ENCODE assay signal across 8 cellular contexts in genomic region chr4:38318737-38319455, GRCh38.
DNase-seq lines count a peak whose midpoint lies in the region; ATAC-seq and TF ChIP-seq lines count a peak whose summit lies in the region.

No MANE protein-coding gene starts in this region.

- H3K4me2 ChIP-seq in OCI-LY7 (ENCODE audit: low read length) = peak overlapping the region; percentile 55

- H3K36me3 ChIP-seq in HUES6 (ENCODE audit: control insufficient read depth, insufficient read depth, low read length) (no peaks in the 10 kb centered on the region), OCI-LY7 (ENCODE audit: insufficient read depth, low read length) (no peaks in the 10 kb centered on the region), esophagus (ENCODE audit: control insufficient read depth in 2 of 2, insufficient read depth in 2 of 2, low read length in 1 of 2) (no peaks in the 10 kb centered on the region), mucosa of stomach (ENCODE audit: control insufficient read depth, insufficient read depth, low read length) (no peaks in the 10 kb centered on the region)

- H3K27me3 Mint-ChIP-seq in activated T-cell treated with anti-CD3 and anti-CD28 coated beads, Interleukin-2, amount 50 U/mL, for 4 hours (ENCODE audit: low read depth) = no peaks in the 10 kb centered on the region

- H3K9me2 ChIP-seq in OCI-LY7 (ENCODE audit: insufficient read depth, low read length) = no peaks in the 10 kb centered on the region

- H3K36me3 Mint-ChIP-seq in activated T-cell treated with anti-CD3 and anti-CD28 coated beads, Interleukin-2, amount 50 U/mL, for 4 hours (ENCODE audit: insufficient read depth) = no peaks in the 10 kb centered on the region

- intact Hi-C loops in OCI-LY7 (cut with micrococcal nuclease; ENCODE audit: unreplicated experiment) = loop anchor here (5.0 kb wide), 1 partner anchor 142 kb away; no protein-coding TSS in a partner anchor

- H3K4me3 Mint-ChIP-seq in activated T-cell treated with anti-CD3 and anti-CD28 coated beads, Interleukin-2, amount 50 U/mL, for 4 hours = peak overlapping the region; percentile 79

- no peak for TF ChIP-seq CTCF in OCI-LY7 (conservative IDR thresholded peaks at IDR 0.05; ENCODE audit: low read length)

- H3K27me3 ChIP-seq in HUES6 (ENCODE audit: control insufficient read depth, insufficient read depth, low read length) = no peaks in the 10 kb centered on the region
- H3K27me3 ChIP-seq in esophagus (ENCODE audit: control insufficient read depth in 1 of 2, insufficient read depth in 2 of 2, low read length in 2 of 2) = no peaks in the 10 kb centered on the region
- no peaks in the 10 kb centered on the region for H3K27me3 ChIP-seq in mucosa of stomach (ENCODE audit: control insufficient read depth, insufficient read depth, low read length)

- no peaks in the 10 kb centered on the region for H4K20me1 ChIP-seq in OCI-LY7 (ENCODE audit: insufficient read depth, low read length)

- H2AFZ ChIP-seq in OCI-LY7 (ENCODE audit: low read length) = peak overlapping the region; percentile 87

- peaks cover 13% of the 10 kb centered on the region for H3K4me1 ChIP-seq in HUES6 (ENCODE audit: control insufficient read depth, insufficient read depth, low read length)
- peaks cover 16% of the 10 kb centered on the region for H3K4me1 ChIP-seq in OCI-LY7 (ENCODE audit: insufficient read depth, low read length, poor library complexity, severe bottlenecking)
- H3K4me1 ChIP-seq in esophagus (ENCODE audit: control insufficient read depth in 2 of 2, insufficient read depth in 2 of 2, low read length in 1 of 2) = peaks cover 2 to 5% of the 10 kb centered on the region in 2 donors
- peaks cover 34% of the 10 kb centered on the region for H3K4me1 ChIP-seq in mucosa of stomach (ENCODE audit: control insufficient read depth, insufficient read depth, low read length)

- 1% methylated on average over 22 of the region's 22 CpGs for WGBS in esophagus, 2 donors

- no peaks in the 10 kb centered on the region for H3K9me3 ChIP-seq in HUES6 (ENCODE audit: control insufficient read depth, insufficient read depth, low read depth, low read length)
- no peaks in the 10 kb centered on the region for H3K9me3 ChIP-seq in OCI-LY7 (ENCODE audit: low read length)
- H3K9me3 ChIP-seq in esophagus (ENCODE audit: control insufficient read depth in 2 of 2, insufficient read depth in 1 of 2, low read depth in 1 of 2, low read length in 1 of 2) = no peaks in the 10 kb centered on the region
- H3K9me3 ChIP-seq in mucosa of stomach (ENCODE audit: control insufficient read depth, low read length) = no peaks in the 10 kb centered on the region

- DNase-seq in DMS 273 treated with DMSO at 0.1 percent for 48 hours (lab: John Stamatoyannopoulos, UW) (peak; percentile 80), OCI-LY7 (ENCODE audit: low spot score) (peak; percentile 43)
- DNase-seq in activated T-cell treated with anti-CD3 and anti-CD28 coated beads, Interleukin-2, amount 50 U/mL, for 4 hours = peak; percentile 55
- DNase-seq in stimulated activated CD8-positive, alpha-beta memory T cell treated with anti-CD3 and anti-CD28 coated beads, Interleukin-7, amount 100 ng/mL, for 4 hours (ENCODE audit: low read depth in 2 of 2) = peak; percentile 45 to 66

- ATAC-seq in GM21526 (IDR thresholded peaks at IDR 0.05; ENCODE audit: low FRiP score, unreplicated experiment) = peak; percentile 80
- ATAC-seq in activated T-cell treated with anti-CD3 and anti-CD28 coated beads, Interleukin-2, amount 50 U/mL, for 4 hours = peak; percentile 89 to 93

- H3K9ac ChIP-seq in HUES6 (ENCODE audit: low read length) (peak overlapping the region; percentile 10), mucosa of stomach (ENCODE audit: low read length) (peak overlapping the region; percentile 61)

- no peaks in the 10 kb centered on the region for H3K9me3 Mint-ChIP-seq in activated T-cell treated with anti-CD3 and anti-CD28 coated beads, Interleukin-2, amount 50 U/mL, for 4 hours

- peak overlapping the region; percentile 45 for H3K4me3 ChIP-seq in HUES6 (ENCODE audit: low read depth, low read length)
- peak overlapping the region; percentile 32 for H3K4me3 ChIP-seq in OCI-LY7 (ENCODE audit: low read depth, low read length, poor library complexity, severe bottlenecking)
- peak overlapping the region; percentile 14 to 18 for H3K4me3 ChIP-seq in esophagus (ENCODE audit: low read depth in 1 of 2, low read length in 2 of 2)
- peak overlapping the region; percentile 0 for H3K4me3 ChIP-seq in mucosa of stomach (ENCODE audit: low read length)

- peaks cover 38% of the 10 kb centered on the region for H3K4me1 Mint-ChIP-seq in activated T-cell treated with anti-CD3 and anti-CD28 coated beads, Interleukin-2, amount 50 U/mL, for 4 hours (ENCODE audit: low read depth)

- BruUV-seq in OCI-LY7 (replicated peaks; lab: Mats Ljungman, UMichigan) = no TSS peak

- no peaks in the 10 kb centered on the region for H3K79me2 ChIP-seq in OCI-LY7 (ENCODE audit: insufficient read depth, low read depth, low read length)

- CTCF ChIA-PET in OCI-LY7 (lab: Charles Lee; ENCODE audit: unreplicated experiment) = interaction anchor here (0.6 to 0.7 kb wide), 2 partner anchors 257 to 345 kb away, joined by 3 to 8 read pairs; no protein-coding TSS in a partner anchor

- POLR2A ChIA-PET in OCI-LY7 (lab: Charles Lee) = interaction anchor here (0.6 to 0.7 kb wide), 10 partner anchors 18 to 705 kb away, joined by 3 to 6 read pairs (median 3); no protein-coding TSS in a partner anchor

- no peak overlapping the region for H3K27ac ChIP-seq in HUES6 (ENCODE audit: low read depth, low read length)
- H3K27ac ChIP-seq in OCI-LY7 (ENCODE audit: low read depth, low read length, poor library complexity, severe bottlenecking) = no peak overlapping the region
- H3K27ac ChIP-seq in esophagus (ENCODE audit: low read depth in 2 of 2, low read length in 1 of 2) = peak overlapping the region; percentile 93 to 98

Comparison
In these comparisons a context has a peak if more than half of its experiments do, and no peak if none do; other contexts are left out.
1. H3K27ac ChIP-seq: peak in esophagus (2 of 2); none in HUES6 (single experiment) and OCI-LY7 (single experiment).
2. Peak in every context shown above with its lines, with median percentiles within 50 percentile points of each other: DNase-seq and H3K4me3 ChIP-seq.